ENCODE assay signal across 8 cellular contexts in genomic region chr15:92882697-92883642, GRCh38. TPM values are rescaled to one million over a fixed set of nuclear protein-coding genes. Genes with fewer than 3 reads are reported as not detected.
DNase-seq lines count a peak whose midpoint lies in the region; ATAC-seq and TF ChIP-seq lines count a peak whose summit lies in the region.

No MANE protein-coding gene starts in this region.

- H3K36me3 ChIP-seq in BE2C (peaks cover 48% of the 10 kb centered on the region), lower lobe of right lung (peaks cover 27% of the 10 kb centered on the region), stomach smooth muscle (ENCODE audit: control insufficient read depth in 2 of 2, insufficient read depth in 2 of 2, low read length in 2 of 2) (peaks cover 0 to 9% of the 10 kb centered on the region in 2 donors)

- intact Hi-C loops in lower lobe of right lung (cut with DNase I), result no loop called here

- H3K27ac ChIP-seq in caudate nucleus (ENCODE audit: low read depth, low read length) (peak overlapping the region; percentile 99), lower lobe of right lung (peak overlapping the region; percentile 99), stomach smooth muscle (ENCODE audit: low read length) (peak overlapping the region; percentile 97)

- no peak for TF ChIP-seq CTCF in BE2C (IDR thresholded peaks at IDR 0.05; ENCODE audit: low read depth, low read length)
- TF ChIP-seq CTCF in lower lobe of right lung (IDR thresholded peaks at IDR 0.05), result no peak

- peak; percentile 43 for ATAC-seq in GM19043 (IDR thresholded peaks at IDR 0.05; ENCODE audit: low read depth, unreplicated experiment)
- ATAC-seq in HG03159 (IDR thresholded peaks at IDR 0.05; ENCODE audit: unreplicated experiment), result peak; percentile 62
- peak in 1 of 2 donors; percentile 0 for ATAC-seq in lower lobe of right lung
- no peak for ATAC-seq in HG03565 (IDR thresholded peaks at IDR 0.05; ENCODE audit: unreplicated experiment)

- H3K4me3 ChIP-seq in BE2C (ENCODE audit: low read depth, low read length) (peak overlapping the region; percentile 97), lower lobe of right lung (peak overlapping the region; percentile 70), stomach smooth muscle (ENCODE audit: low read length in 2 of 2) (peak overlapping the region; percentile 72 to 74)

- H3K4me1 ChIP-seq in BE2C (peaks cover 15% of the 10 kb centered on the region), lower lobe of right lung (peaks cover 40% of the 10 kb centered on the region), stomach smooth muscle (ENCODE audit: control insufficient read depth, insufficient read depth, low read length) (peaks cover 10% of the 10 kb centered on the region)

- H3K9me3 ChIP-seq in BE2C, result no peaks in the 10 kb centered on the region
- no peaks in the 10 kb centered on the region for H3K9me3 ChIP-seq in lower lobe of right lung
- no peaks in the 10 kb centered on the region for H3K9me3 ChIP-seq in stomach smooth muscle (ENCODE audit: control insufficient read depth in 2 of 2, low read length in 2 of 2)

- peak; percentile 39 for DNase-seq in BE2C
- peak; percentile 18 for DNase-seq in T follicular helper cell (ENCODE audit: low read depth)
- peak in 30 of 61 donors; percentile 30 to 100 (median 98) for DNase-seq in caudate nucleus (lab: John Stamatoyannopoulos, UW)
- DNase-seq in lower lobe of right lung, result peak; percentile 58

- H3K9ac ChIP-seq in stomach smooth muscle (ENCODE audit: low read length in 2 of 2), result peak overlapping the region; percentile 85 to 99

- H3K27me3 ChIP-seq in BE2C (no peaks in the 10 kb centered on the region), lower lobe of right lung (ENCODE audit: low read depth) (no peaks in the 10 kb centered on the region), stomach smooth muscle (ENCODE audit: control insufficient read depth in 1 of 2, insufficient read depth in 2 of 2, low read length in 2 of 2) (no peaks in the 10 kb centered on the region)

RNA-seq across cellular contexts. Expression of gene CHD2, which starts 17.2 kb away (rescaled TPM):
- 77.7 TPM for polyA plus RNA-seq in BE2C (2012; ENCODE audit: insufficient read depth, insufficient read length, low read depth)
- 158 TPM for total RNA-seq in lower lobe of right lung
